Comparison of ENCODE assay signal across 8 cellular contexts in genomic region chr19:36488816-36489138, GRCh38. TPM values are rescaled to one million over a fixed set of nuclear protein-coding genes. Genes with fewer than 3 reads are reported as not detected.
DNase-seq lines count a peak whose midpoint lies in the region; ATAC-seq and TF ChIP-seq lines count a peak whose summit lies in the region.

No MANE protein-coding gene starts in this region.

- no peak for TF ChIP-seq CTCF in CD4-positive, alpha-beta T cell (IDR thresholded peaks at IDR 0.05)
- no peak for TF ChIP-seq CTCF in suprapubic skin (IDR thresholded peaks at IDR 0.05)

- no peak for TF ChIP-seq EP300 in suprapubic skin (IDR thresholded peaks at IDR 0.05)

- no peaks in the 10 kb centered on the region for H3K27me3 ChIP-seq in CD4-positive, alpha-beta T cell (ENCODE audit: control insufficient read depth, insufficient read depth, low read length)
- H3K27me3 ChIP-seq in mesendoderm (ENCODE audit: insufficient read depth, low read length, poor library complexity): no peaks in the 10 kb centered on the region
- H3K27me3 ChIP-seq in suprapubic skin: no peaks in the 10 kb centered on the region

- DNase-seq in CD4-positive, alpha-beta T cell: peak in 3 of 10 experiments; percentile 9 to 17 (median 16)
- DNase-seq in GM19238 (ENCODE audit: insufficient read length, low spot score): peak; percentile 13
- peak; percentile 56 for DNase-seq in SK-N-DZ (ENCODE audit: low spot score)
- DNase-seq in mesendoderm: no peak
- DNase-seq in suprapubic skin (ENCODE audit: low spot score in 2 of 2): no peak
- no peak for DNase-seq in germinal center (ENCODE audit: low spot score)

- H2BK120ac ChIP-seq in mesendoderm (ENCODE audit: low read depth, low read length): no peak overlapping the region

- peak overlapping the region; percentile 4 for H2BK5ac ChIP-seq in mesendoderm (ENCODE audit: low read length)

- no peaks in the 10 kb centered on the region for H3K4me1 ChIP-seq in mesendoderm (ENCODE audit: control insufficient read depth, low read depth, low read length)
- peaks cover 15% of the 10 kb centered on the region for H3K4me1 ChIP-seq in suprapubic skin

- H3K9me3 ChIP-seq in CD4-positive, alpha-beta T cell (ENCODE audit: control insufficient read depth, low read length): peaks cover under 1% of the 10 kb centered on the region
- H3K9me3 ChIP-seq in suprapubic skin: no peaks in the 10 kb centered on the region

- TF ChIP-seq POLR2A in suprapubic skin (IDR thresholded peaks at IDR 0.05): no peak

- H3K4me3 Mint-ChIP-seq in CD4-positive, alpha-beta T cell: peak overlapping the region; percentile 97

- CTCF ChIA-PET in CD4-positive, alpha-beta T cell (lab: Charles Lee): interaction anchor here (0.7 to 2.5 kb wide), 6 partner anchors 38 to 484 kb away, joined by 3 to 11 read pairs (median 4); partner anchors contain the start of genes ZNF260, ZNF345 and ZNF382

- H3K36me3 ChIP-seq in mesendoderm (ENCODE audit: control insufficient read depth, insufficient read depth, low read length): no peaks in the 10 kb centered on the region
- H3K36me3 ChIP-seq in suprapubic skin: no peaks in the 10 kb centered on the region

- H3K4me3 ChIP-seq in mesendoderm (ENCODE audit: low read length) (peak overlapping the region; percentile 59), suprapubic skin (peak overlapping the region; percentile 79)

- peak overlapping the region; percentile 99 for H3K27ac Mint-ChIP-seq in CD4-positive, alpha-beta T cell

- H3K9ac ChIP-seq in mesendoderm (ENCODE audit: low read length): peak overlapping the region; percentile 99

- peak overlapping the region; percentile 78 for H4K5ac ChIP-seq in mesendoderm (ENCODE audit: low read length)

- H3K79me1 ChIP-seq in mesendoderm (ENCODE audit: low read length): peaks cover 3% of the 10 kb centered on the region

- H3K56ac ChIP-seq in mesendoderm (ENCODE audit: low read length): peak overlapping the region; percentile 100

- H2AK5ac ChIP-seq in mesendoderm (ENCODE audit: low read length): no peak overlapping the region

- peaks cover 9% of the 10 kb centered on the region for H3K79me2 ChIP-seq in mesendoderm (ENCODE audit: control insufficient read depth, insufficient read depth, low read length)

- H3K18ac ChIP-seq in mesendoderm (ENCODE audit: low read length): no peak overlapping the region

- H3K4ac ChIP-seq in mesendoderm (ENCODE audit: low read depth, low read length): no peak overlapping the region

- H2BK15ac ChIP-seq in mesendoderm (replicated peaks; ENCODE audit: low read depth): no peak overlapping the region

- no CpG with 5 or more reads among the region's 12 CpGs for WGBS in mesendoderm (ENCODE audit: extremely low coverage, insufficient coverage, low lambda C conversion rate)
- under 1% methylated on average over 12 of the region's 12 CpGs for WGBS in suprapubic skin

- H3K4me1 Mint-ChIP-seq in CD4-positive, alpha-beta T cell (ENCODE audit: low read depth): peaks cover 36% of the 10 kb centered on the region

- peak; percentile 42 for ATAC-seq in CD4-positive, alpha-beta T cell (ENCODE audit: poor library complexity)
- ATAC-seq in HG03521 (IDR thresholded peaks at IDR 0.05; ENCODE audit: unreplicated experiment): peak; percentile 17

- H4K8ac ChIP-seq in mesendoderm (ENCODE audit: low read depth, low read length): no peak overlapping the region

- POLR2A ChIA-PET in CD4-positive, alpha-beta T cell (lab: Charles Lee): interaction anchor here (0.6 to 2.7 kb wide), 25 partner anchors 9 to 1812 kb away, joined by 3 to 53 read pairs (median 7); partner anchors contain the start of genes LIN37, POLR2I, SCGB2B2 and TBCB

- intact Hi-C loops in CD4-positive, alpha-beta T cell (cut with DNase I, micrococcal nuclease): loop anchor here (1.0 to 10.0 kb wide), 11 partner anchors 40 to 590 kb away; partner anchors contain the start of genes ZFP82 (in 2 of the 2), ZNF146 (in 2 of the 2), ZNF260 (in 2 of the 2) and ZNF529 (in 2 of the 2)

- peak overlapping the region; percentile 99 for H3K4me2 ChIP-seq in mesendoderm (ENCODE audit: low read length)

- peaks cover 6% of the 10 kb centered on the region for H3K9me3 Mint-ChIP-seq in CD4-positive, alpha-beta T cell

- no peaks in the 10 kb centered on the region for H3K27me3 Mint-ChIP-seq in CD4-positive, alpha-beta T cell

- H3K23ac ChIP-seq in mesendoderm (ENCODE audit: low read length): peak overlapping the region; percentile 100

- H3K36me3 Mint-ChIP-seq in CD4-positive, alpha-beta T cell (ENCODE audit: low read depth): peaks cover 58% of the 10 kb centered on the region

- H3K27ac ChIP-seq in CD4-positive, alpha-beta T cell (ENCODE audit: low read depth, low read length): peak overlapping the region; percentile 84
- peak overlapping the region; percentile 98 for H3K27ac ChIP-seq in cingulate gyrus (ENCODE audit: low read depth, low read length)
- H3K27ac ChIP-seq in mesendoderm (ENCODE audit: low read depth, low read length): no peak overlapping the region
- H3K27ac ChIP-seq in suprapubic skin: peak overlapping the region; percentile 92

RNA-seq across cellular contexts. Expression of gene ZNF566, which starts 0.6 kb away (rescaled TPM):
- total RNA-seq in CD4-positive, alpha-beta T cell: 1 to 10 TPM; 6.3 to 6.8 TPM
- polyA plus RNA-seq in SK-N-DZ (2014; cell fraction: cytosol; rRNA removed): 9.3 and 12.2 TPM in 2 replicates
- polyA plus RNA-seq in SK-N-DZ (2014; cell fraction: nucleus; rRNA removed): 4.0 and 4.7 TPM in 2 replicates
- polyA plus RNA-seq in mesendoderm (2013, experiment 1 of 2): 7.5 TPM
- polyA plus RNA-seq in mesendoderm (2013, experiment 2 of 2): 7.4 TPM
- 10 to 100 TPM in 1 of 4 donors, 1 to 10 TPM in 3; 6.4 to 24.4 (median 7.4) TPM for total RNA-seq in suprapubic skin

RNA-seq across cellular contexts. Expression of gene ZNF260, which starts 39.3 kb away (rescaled TPM):
- total RNA-seq in CD4-positive, alpha-beta T cell: 1 to 10 TPM; 2.0 to 5.0 TPM
- polyA plus RNA-seq in SK-N-DZ (2014; cell fraction: cytosol; rRNA removed): 15.9 and 19.7 TPM in 2 replicates
- 8.2 and 8.9 TPM in 2 replicates for polyA plus RNA-seq in SK-N-DZ (2014; cell fraction: nucleus; rRNA removed)
- polyA plus RNA-seq in mesendoderm (2013, experiment 1 of 2): 16.3 TPM
- 16.2 TPM for polyA plus RNA-seq in mesendoderm (2013, experiment 2 of 2)
- 10 to 100 TPM in 3 of 4 donors, 1 to 10 TPM in 1; 5.1 to 24.4 (median 14.4) TPM for total RNA-seq in suprapubic skin

Comparison
In these comparisons a context has a peak if more than half of its experiments do, and no peak if none do; other contexts are left out.
1. DNase-seq: peak in GM19238 (single experiment) and SK-N-DZ (single experiment); none in mesendoderm (single experiment), suprapubic skin (0 of 2) and germinal center (single experiment).